1 cellular context compared by ENCODE assay signal in the genomic region with DNA sequence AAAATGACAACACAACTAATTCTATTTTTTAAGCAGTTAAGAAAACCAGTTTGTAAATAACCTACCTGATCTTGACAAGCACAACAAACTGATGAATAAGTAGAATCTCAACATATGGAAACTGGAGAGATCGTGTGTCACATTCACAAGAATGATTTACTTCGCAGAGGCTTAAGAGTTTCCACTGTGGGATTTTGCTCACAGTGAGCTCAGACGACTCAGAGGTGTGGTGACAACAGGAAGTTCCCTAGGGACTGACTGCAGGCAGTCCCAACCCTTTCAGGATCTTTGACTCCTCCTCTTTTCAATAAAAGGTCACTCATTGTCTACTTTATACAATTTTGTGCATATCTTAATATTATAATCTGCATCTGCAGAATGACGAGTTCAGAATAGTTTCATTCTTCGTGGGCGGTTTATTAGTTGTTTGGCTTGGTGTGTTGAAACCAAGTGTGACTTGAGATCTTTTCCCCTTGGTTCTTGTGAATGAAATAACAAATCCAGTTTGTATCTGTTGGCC.
TF ChIP-seq lines count a peak whose summit lies in the region.

Gene LIPH (minus strand): TSS at position 231 of the 520 bp plus-strand sequence. CDS start 117 bp downstream, at position 114.

TF ChIP-seq in GM12878, 131 proteins besides CTCF, POLR2A, EP300 and RAD21 (continued from another document):
- TF ChIP-seq, protein P1, sequence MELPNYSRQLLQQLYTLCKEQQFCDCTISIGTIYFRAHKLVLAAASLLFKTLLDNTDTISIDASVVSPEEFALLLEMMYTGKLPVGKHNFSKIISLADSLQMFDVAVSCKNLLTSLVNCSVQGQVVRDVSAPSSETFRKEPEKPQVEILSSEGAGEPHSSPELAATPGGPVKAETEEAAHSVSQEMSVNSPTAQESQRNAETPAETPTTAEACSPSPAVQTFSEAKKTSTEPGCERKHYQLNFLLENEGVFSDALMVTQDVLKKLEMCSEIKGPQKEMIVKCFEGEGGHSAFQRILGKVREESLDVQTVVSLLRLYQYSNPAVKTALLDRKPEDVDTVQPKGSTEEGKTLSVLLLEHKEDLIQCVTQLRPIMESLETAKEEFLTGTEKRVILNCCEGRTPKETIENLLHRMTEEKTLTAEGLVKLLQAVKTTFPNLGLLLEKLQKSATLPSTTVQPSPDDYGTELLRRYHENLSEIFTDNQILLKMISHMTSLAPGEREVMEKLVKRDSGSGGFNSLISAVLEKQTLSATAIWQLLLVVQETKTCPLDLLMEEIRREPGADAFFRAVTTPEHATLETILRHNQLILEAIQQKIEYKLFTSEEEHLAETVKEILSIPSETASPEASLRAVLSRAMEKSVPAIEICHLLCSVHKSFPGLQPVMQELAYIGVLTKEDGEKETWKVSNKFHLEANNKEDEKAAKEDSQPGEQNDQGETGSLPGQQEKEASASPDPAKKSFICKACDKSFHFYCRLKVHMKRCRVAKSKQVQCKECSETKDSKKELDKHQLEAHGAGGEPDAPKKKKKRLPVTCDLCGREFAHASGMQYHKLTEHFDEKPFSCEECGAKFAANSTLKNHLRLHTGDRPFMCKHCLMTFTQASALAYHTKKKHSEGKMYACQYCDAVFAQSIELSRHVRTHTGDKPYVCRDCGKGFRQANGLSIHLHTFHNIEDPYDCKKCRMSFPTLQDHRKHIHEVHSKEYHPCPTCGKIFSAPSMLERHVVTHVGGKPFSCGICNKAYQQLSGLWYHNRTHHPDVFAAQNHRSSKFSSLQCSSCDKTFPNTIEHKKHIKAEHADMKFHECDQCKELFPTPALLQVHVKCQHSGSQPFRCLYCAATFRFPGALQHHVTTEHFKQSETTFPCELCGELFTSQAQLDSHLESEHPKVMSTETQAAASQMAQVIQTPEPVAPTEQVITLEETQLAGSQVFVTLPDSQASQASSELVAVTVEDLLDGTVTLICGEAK (IDR thresholded peaks at IDR 0.05; ENCODE audit: borderline replicate concordance) = no peak
- TF ChIP-seq, protein P2, sequence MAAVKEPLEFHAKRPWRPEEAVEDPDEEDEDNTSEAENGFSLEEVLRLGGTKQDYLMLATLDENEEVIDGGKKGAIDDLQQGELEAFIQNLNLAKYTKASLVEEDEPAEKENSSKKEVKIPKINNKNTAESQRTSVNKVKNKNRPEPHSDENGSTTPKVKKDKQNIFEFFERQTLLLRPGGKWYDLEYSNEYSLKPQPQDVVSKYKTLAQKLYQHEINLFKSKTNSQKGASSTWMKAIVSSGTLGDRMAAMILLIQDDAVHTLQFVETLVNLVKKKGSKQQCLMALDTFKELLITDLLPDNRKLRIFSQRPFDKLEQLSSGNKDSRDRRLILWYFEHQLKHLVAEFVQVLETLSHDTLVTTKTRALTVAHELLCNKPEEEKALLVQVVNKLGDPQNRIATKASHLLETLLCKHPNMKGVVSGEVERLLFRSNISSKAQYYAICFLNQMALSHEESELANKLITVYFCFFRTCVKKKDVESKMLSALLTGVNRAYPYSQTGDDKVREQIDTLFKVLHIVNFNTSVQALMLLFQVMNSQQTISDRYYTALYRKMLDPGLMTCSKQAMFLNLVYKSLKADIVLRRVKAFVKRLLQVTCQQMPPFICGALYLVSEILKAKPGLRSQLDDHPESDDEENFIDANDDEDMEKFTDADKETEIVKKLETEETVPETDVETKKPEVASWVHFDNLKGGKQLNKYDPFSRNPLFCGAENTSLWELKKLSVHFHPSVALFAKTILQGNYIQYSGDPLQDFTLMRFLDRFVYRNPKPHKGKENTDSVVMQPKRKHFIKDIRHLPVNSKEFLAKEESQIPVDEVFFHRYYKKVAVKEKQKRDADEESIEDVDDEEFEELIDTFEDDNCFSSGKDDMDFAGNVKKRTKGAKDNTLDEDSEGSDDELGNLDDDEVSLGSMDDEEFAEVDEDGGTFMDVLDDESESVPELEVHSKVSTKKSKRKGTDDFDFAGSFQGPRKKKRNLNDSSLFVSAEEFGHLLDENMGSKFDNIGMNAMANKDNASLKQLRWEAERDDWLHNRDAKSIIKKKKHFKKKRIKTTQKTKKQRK (IDR thresholded peaks at IDR 0.05; ENCODE audit: low read depth, low read length) = no peak
- no peak for TF ChIP-seq ZNF384 (IDR thresholded peaks at IDR 0.05; ENCODE audit: borderline replicate concordance, low read depth, low read length)
- TF ChIP-seq, protein P3, sequence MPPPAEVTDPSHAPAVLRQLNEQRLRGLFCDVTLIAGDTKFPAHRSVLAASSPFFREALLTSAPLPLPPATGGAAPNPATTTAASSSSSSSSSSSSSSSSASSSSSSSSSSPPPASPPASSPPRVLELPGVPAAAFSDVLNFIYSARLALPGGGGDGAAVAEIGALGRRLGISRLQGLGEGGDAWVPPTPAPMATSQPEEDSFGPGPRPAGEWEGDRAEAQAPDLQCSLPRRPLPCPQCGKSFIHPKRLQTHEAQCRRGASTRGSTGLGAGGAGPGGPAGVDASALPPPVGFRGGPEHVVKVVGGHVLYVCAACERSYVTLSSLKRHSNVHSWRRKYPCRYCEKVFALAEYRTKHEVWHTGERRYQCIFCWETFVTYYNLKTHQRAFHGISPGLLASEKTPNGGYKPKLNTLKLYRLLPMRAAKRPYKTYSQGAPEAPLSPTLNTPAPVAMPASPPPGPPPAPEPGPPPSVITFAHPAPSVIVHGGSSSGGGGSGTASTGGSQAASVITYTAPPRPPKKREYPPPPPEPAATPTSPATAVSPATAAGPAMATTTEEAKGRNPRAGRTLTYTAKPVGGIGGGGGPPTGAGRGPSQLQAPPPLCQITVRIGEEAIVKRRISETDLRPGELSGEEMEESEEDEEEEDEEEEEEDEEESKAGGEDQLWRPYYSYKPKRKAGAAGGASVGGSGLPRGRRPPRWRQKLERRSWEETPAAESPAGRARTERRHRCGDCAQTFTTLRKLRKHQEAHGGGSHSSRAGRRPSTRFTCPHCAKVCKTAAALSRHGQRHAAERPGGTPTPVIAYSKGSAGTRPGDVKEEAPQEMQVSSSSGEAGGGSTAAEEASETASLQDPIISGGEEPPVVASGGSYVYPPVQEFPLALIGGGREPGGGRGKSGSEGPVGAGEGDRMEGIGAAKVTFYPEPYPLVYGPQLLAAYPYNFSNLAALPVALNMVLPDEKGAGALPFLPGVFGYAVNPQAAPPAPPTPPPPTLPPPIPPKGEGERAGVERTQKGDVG (CRISPR knock-in tag; IDR thresholded peaks at IDR 0.05) = no peak
- no peak for TF ChIP-seq ELK1 (IDR thresholded peaks at IDR 0.05; ENCODE audit: low read depth, low read length)
